In genomic region chr3:101701696-101702634, GRCh38 we compare ENCODE assay signal across 1 cellular context.
TF ChIP-seq lines count a peak whose summit lies in the region.

No MANE protein-coding gene starts in this region.

TF ChIP-seq in HCT116, 20 proteins besides CTCF, POLR2A, EP300 and RAD21:
- TF ChIP-seq TCF7L2 (IDR thresholded peaks at IDR 0.05; ENCODE audit: borderline replicate concordance, extremely low read depth, insufficient read depth, insufficient read length) (no peak), EGR1 (IDR thresholded peaks at IDR 0.05; ENCODE audit: low read depth) (no peak), FOSL1 (IDR thresholded peaks at IDR 0.05; ENCODE audit: low read depth) (no peak), CBX3 (IDR thresholded peaks at IDR 0.05; ENCODE audit: low read depth) (no peak), ZNF274 (IDR thresholded peaks at IDR 0.05; ENCODE audit: low read depth, low read length) (no peak), EZH2phosphoT487 (IDR thresholded peaks at IDR 0.05; ENCODE audit: borderline replicate concordance) (no peak), ZFX (IDR thresholded peaks at IDR 0.05) (no peak), YY1 (IDR thresholded peaks at IDR 0.05; ENCODE audit: extremely low read depth, insufficient replicate concordance, low read depth, low read length) (no peak), JUND (IDR thresholded peaks at IDR 0.05) (no peak), SP1 (IDR thresholded peaks at IDR 0.05; ENCODE audit: low read depth) (no peak), ELF1 (IDR thresholded peaks at IDR 0.05; ENCODE audit: borderline replicate concordance, low read depth) (no peak), SRF (IDR thresholded peaks at IDR 0.05; ENCODE audit: low read depth) (no peak), SIN3A (IDR thresholded peaks at IDR 0.05; ENCODE audit: low read depth) (no peak), MAX (IDR thresholded peaks at IDR 0.05) (no peak)
TF ChIP-seq in HCT116: peak in this region for 0.
